19 cellular contexts compared by ENCODE assay signal in the genomic region with DNA sequence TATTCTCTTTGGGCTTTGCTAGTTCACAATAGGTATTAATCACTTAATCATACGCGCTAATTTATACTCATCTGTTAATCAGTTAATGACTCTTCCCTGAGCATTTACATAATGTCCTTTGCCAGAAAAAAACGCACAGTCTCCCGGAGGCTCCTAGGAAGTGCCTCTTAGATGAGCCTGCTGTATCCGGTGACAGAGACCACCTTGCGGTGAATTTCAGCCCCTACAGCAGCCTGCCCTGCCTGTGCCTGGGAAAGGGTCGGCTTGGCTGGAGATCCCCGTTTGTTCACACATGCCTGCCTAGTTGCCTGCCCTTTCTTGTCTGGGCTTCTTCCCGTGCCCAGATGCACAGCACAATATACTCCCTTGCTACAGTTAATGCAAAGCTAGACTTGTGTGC.
DNase-seq lines count a peak whose midpoint lies in the region; ATAC-seq, FAIRE-seq and TF ChIP-seq lines count a peak whose summit lies in the region.
"Had no signal": no experiment of that assay in that cellular context is flagged by ENCODE, and none has a peak within 500 bp of the region (broad histone marks: within the 10 kb centered on the region; RNA-seq: fewer than 3 reads in every experiment).

No MANE protein-coding gene starts in this region.

- no peaks in the 10 kb centered on the region for H4K20me1 ChIP-seq in H1 (replicated peaks in 1 of 2; ENCODE audit: control insufficient read depth in 1 of 2, insufficient read depth in 2 of 2, low read length in 2 of 2)
- H4K20me1 ChIP-seq in keratinocyte (ENCODE audit: control insufficient read depth, extremely low read depth, insufficient read depth, low read length) = no peaks in the 10 kb centered on the region
- H4K20me1 ChIP-seq: BLaER1 had no signal

- no peak overlapping the region for H2BK5ac ChIP-seq in H1 (ENCODE audit: low read depth, low read length)

- H3K36me3 ChIP-seq in H1 (ENCODE audit: control insufficient read depth in 2 of 4, insufficient read depth in 4 of 4, low read length in 3 of 4) (no peaks in the 10 kb centered on the region), keratinocyte (ENCODE audit: control insufficient read depth in 2 of 2, extremely low read depth in 1 of 2, insufficient read depth in 2 of 2, low read length in 2 of 2) (no peaks in the 10 kb centered on the region)
- H3K36me3 ChIP-seq: BLaER1 had no signal

- FAIRE-seq in D721Med (lab: Jason Lieb, UNC) (peak; percentile 92), H1 (lab: Jason Lieb, UNC) (no peak), keratinocyte (lab: Jason Lieb, UNC) (peak; percentile 41)
- FAIRE-seq: G401.6, GM12892 had no signal

- no peak overlapping the region for H4K91ac ChIP-seq in H1 (replicated peaks; ENCODE audit: insufficient read length, low read length)

- dilution Hi-C loops in keratinocyte (cut with MboI; ENCODE audit: extremely low pct_ligation_motif_present, low sequenced_read_pairs) = no loop called here

- H3K23ac ChIP-seq in H1 (ENCODE audit: insufficient read length) = no peak overlapping the region

- H4K5ac ChIP-seq in H1 (ENCODE audit: insufficient read length, low read depth, low read length) = no peak overlapping the region

- no peak for ATAC-seq in HG02840 (IDR thresholded peaks at IDR 0.05; ENCODE audit: low FRiP score, unreplicated experiment)
- ATAC-seq: CD8-positive, alpha-beta T cell had no signal

- H3K27me3 ChIP-seq in H1 (replicated peaks in 1 of 4; ENCODE audit: control insufficient read depth in 3 of 4, extremely low read depth in 1 of 4, insufficient read depth in 3 of 4, low read length in 3 of 4) (0 out of 7 replicates have a peak, but pooled peaks cover 0 to 2% (median 0%) of the 10 kb centered on the region in 4 experiments), keratinocyte (ENCODE audit: control insufficient read depth, extremely low read depth, insufficient read depth, low read length) (peaks cover 2% of the 10 kb centered on the region)
- H3K27me3 ChIP-seq: BLaER1 had no signal

- no peaks in the 10 kb centered on the region for H3K9me1 ChIP-seq in keratinocyte (ENCODE audit: control insufficient read depth, extremely low read depth, insufficient read depth, low read length)

- TF ChIP-seq EP300 in H1 (IDR thresholded peaks at IDR 0.05; ENCODE audit: borderline replicate concordance in 1 of 2, low read depth in 2 of 2, low read length in 2 of 2) = no peak

- no peak overlapping the region for H2BK120ac ChIP-seq in H1 (replicated peaks; ENCODE audit: low read depth, low read length)

- no peak overlapping the region for H2BK12ac ChIP-seq in H1 (ENCODE audit: low read depth, low read length)

- H3K27ac ChIP-seq in H1 (ENCODE audit: low read depth, low read length) (no peak overlapping the region), keratinocyte (ENCODE audit: control insufficient read depth, insufficient read depth, low read length) (no peak overlapping the region)
- H3K27ac ChIP-seq: BLaER1, C4-2B had no signal

- H3K18ac ChIP-seq in H1 (ENCODE audit: extremely low read depth, low read length) = no peak overlapping the region

- H3K4me2 ChIP-seq in H1 (ENCODE audit: insufficient read depth in 1 of 2, low read depth in 2 of 2, low read length in 2 of 2) = no peak overlapping the region
- H3K4me2 ChIP-seq in keratinocyte (ENCODE audit: control insufficient read depth, extremely low read depth, insufficient read depth, low read depth, low read length) = peak overlapping the region; percentile 59
- H3K4me2 ChIP-seq: BLaER1 had no signal

- no peak overlapping the region for H3K4ac ChIP-seq in H1 (replicated peaks; ENCODE audit: insufficient read length, low read depth, low read length)

- CTCF ChIA-PET in H1 (lab: Charles Lee; ENCODE audit: partially characterized antibody) = no interaction called here

- H2AK5ac ChIP-seq in H1 (ENCODE audit: low read depth, low read length) = no peak overlapping the region

- H3K9me3 ChIP-seq in H1 (ENCODE audit: insufficient read depth in 2 of 2, low read depth in 1 of 2, low read length in 1 of 2) = no peaks in the 10 kb centered on the region
- no peaks in the 10 kb centered on the region for H3K9me3 ChIP-seq in keratinocyte (ENCODE audit: control insufficient read depth, low read depth, low read length)
- H3K9me3 ChIP-seq: BLaER1, Caco-2 had no signal

- TF ChIP-seq POLR2A in H1 (IDR thresholded peaks at IDR 0.05; ENCODE audit: control extremely low read depth in 1 of 2, low read depth in 2 of 2, low read length in 2 of 2) = no peak

- no peak overlapping the region for H4K8ac ChIP-seq in H1 (ENCODE audit: extremely low read depth, insufficient read depth, low read length)

- TF ChIP-seq RAD21 in H1 (IDR thresholded peaks at IDR 0.05 in 1 of 2, conservative IDR thresholded peaks at IDR 0.05 in 1 of 2; ENCODE audit: low read depth in 2 of 2, low read length in 2 of 2) = no peak; a peak in 1 of 4 replicates

- no peaks in the 10 kb centered on the region for H3K4me1 ChIP-seq in H1 (replicated peaks in 1 of 4; ENCODE audit: control insufficient read depth in 3 of 4, insufficient read depth in 4 of 4, low read length in 3 of 4)
- peaks cover 9% of the 10 kb centered on the region for H3K4me1 ChIP-seq in keratinocyte (ENCODE audit: control insufficient read depth, extremely low read depth, insufficient read depth, low read length)
- H3K4me1 ChIP-seq: BLaER1, Caco-2 had no signal

- no peaks in the 10 kb centered on the region; the same call in 1 of the 2 replicates for H3K23me2 ChIP-seq in H1 (ENCODE audit: low read depth, low read length)

- 88% methylated on average over 9 of the region's 9 CpGs; no CpG with 5 or more reads in 1 of the 2 experiments for WGBS in H1 (ENCODE audit: extremely low coverage in 1 of 2, insufficient coverage in 1 of 2, insufficient read length in 1 of 2, insufficient replicate concordance in 2 of 2, low coverage in 1 of 2, low lambda C conversion rate in 2 of 2, missing lambda C conversion rate in 1 of 2), 2 experiments

- H3K79me2 ChIP-seq in H1 (ENCODE audit: control insufficient read depth in 1 of 2, insufficient read depth in 2 of 2, low read length in 2 of 2) (no peaks in the 10 kb centered on the region), keratinocyte (ENCODE audit: control insufficient read depth, insufficient read depth, low read length) (no peaks in the 10 kb centered on the region)

- no peaks in the 10 kb centered on the region for H3K79me1 ChIP-seq in H1 (ENCODE audit: low read depth, low read length)

- DNase-seq in D341Med (ENCODE audit: low spot score) (peak; percentile 71), D721Med (ENCODE audit: insufficient read length, low spot score) (peak; percentile 51), H1 (ENCODE audit: low read depth in 1 of 2, low spot score in 2 of 2) (no peak), keratinocyte (ENCODE audit: low read depth, low spot score) (no peak), cortex of kidney (lab: John Stamatoyannopoulos, UW) (no peak), AG08395 (ENCODE audit: low spot score) (no peak)
- DNase-seq: Caco-2; CD4-positive, CD25-positive, alpha-beta regulatory T cell; CD8-positive, alpha-beta T cell; DMS53; DMS79 treated with DMSO at 0.1 percent for 48 hours; GOT3; H7; HCEC 1CT had no signal

- POLR2A ChIA-PET in H1 (lab: Charles Lee; ENCODE audit: partially characterized antibody) = no interaction called here

- H2AFZ ChIP-seq in H1 (ENCODE audit: low read length) (no peak overlapping the region), keratinocyte (ENCODE audit: control insufficient read depth, low read length) (peak overlapping the region; percentile 51)

- no peak overlapping the region for H3K14ac ChIP-seq in H1 (ENCODE audit: insufficient read length)

- TF ChIP-seq CTCF in D721Med (IDR thresholded peaks at IDR 0.05; ENCODE audit: insufficient read depth, missing control alignments) = no peak
- peak in 1 of 3 experiments; percentile 4; a peak in 1 of 4 replicates for TF ChIP-seq CTCF in H1 (IDR thresholded peaks at IDR 0.05; ENCODE audit: control extremely low read depth in 1 of 3, insufficient read depth in 1 of 3, low read depth in 1 of 3, low read length in 3 of 3)
- peak in 1 of 3 experiments; percentile 29 for TF ChIP-seq CTCF in keratinocyte (optimal IDR thresholded peaks at IDR 0.05 in 1 of 3, IDR thresholded peaks at IDR 0.05 in 1 of 3, conservative IDR thresholded peaks at IDR 0.05 in 1 of 3; ENCODE audit: extremely low read depth in 1 of 3, insufficient read depth in 2 of 3, low read length in 3 of 3)

- H2BK20ac ChIP-seq in H1 (ENCODE audit: low read length) = 0 out of 2 replicates have a peak overlapping the region, but pooled peaks have one; percentile 34

- H3K56ac ChIP-seq in H1 (replicated peaks; ENCODE audit: insufficient read length, low read depth, low read length) = no peak overlapping the region

- no peak overlapping the region for H3K9ac ChIP-seq in H1 (replicated peaks in 1 of 4; ENCODE audit: extremely low read depth in 1 of 4, low read depth in 3 of 4, low read length in 3 of 4)
- H3K9ac ChIP-seq in keratinocyte (ENCODE audit: control insufficient read depth, extremely low read depth, insufficient read depth, low read length) = no peak overlapping the region
- H3K9ac ChIP-seq: BLaER1 had no signal

- H2BK15ac ChIP-seq in H1 (ENCODE audit: low read length) = 0 out of 2 replicates have a peak overlapping the region, but pooled peaks have one; percentile 54

- H3K4me3 ChIP-seq in H1 (ENCODE audit: extremely low read depth in 1 of 4, insufficient read depth in 2 of 4, low read depth in 3 of 4, low read length in 4 of 4) (no peak overlapping the region), keratinocyte (ENCODE audit: control insufficient read depth in 2 of 3, extremely low read depth in 1 of 3, insufficient read depth in 2 of 3, low read depth in 1 of 3, low read length in 3 of 3) (no peak overlapping the region)
- H3K4me3 ChIP-seq: BLaER1 had no signal

TF ChIP-seq in H1, 55 proteins besides CTCF, POLR2A, EP300 and RAD21 (continues in another document):
- no peak for TF ChIP-seq GABPA (IDR thresholded peaks at IDR 0.05; ENCODE audit: borderline replicate concordance, insufficient read depth, low read length)
- no peak for TF ChIP-seq GTF2F1 (IDR thresholded peaks at IDR 0.05; ENCODE audit: borderline replicate concordance, low read depth, low read length)
- no peak for TF ChIP-seq CHD1 (IDR thresholded peaks at IDR 0.05; ENCODE audit: low read depth, low read length)
- no peak for TF ChIP-seq HDAC6 (IDR thresholded peaks at IDR 0.05; ENCODE audit: low read depth, low read length)
- TF ChIP-seq TBP (IDR thresholded peaks at IDR 0.05; ENCODE audit: low read depth, low read length) = no peak
- TF ChIP-seq MAFK (IDR thresholded peaks at IDR 0.05; ENCODE audit: low read depth, low read length) = no peak
- TF ChIP-seq SP2 (IDR thresholded peaks at IDR 0.05; ENCODE audit: low read length) = no peak
- TF ChIP-seq JUN (IDR thresholded peaks at IDR 0.05; ENCODE audit: low read depth, low read length) = no peak
- no peak for TF ChIP-seq RFX5 (IDR thresholded peaks at IDR 0.05; ENCODE audit: borderline replicate concordance, low read depth, low read length)
- no peak for TF ChIP-seq E2F6 (IDR thresholded peaks at IDR 0.05)

Comparison
In these comparisons a context has a peak if more than half of its experiments do, and no peak if none do; other contexts are left out.
1. DNase-seq: peak in D341Med (single experiment) and D721Med (single experiment); none in H1 (0 of 2), keratinocyte (single experiment), cortex of kidney (single experiment) and AG08395 (single experiment).